Comparison of ENCODE assay signal across 9 cellular contexts in the genomic region with DNA sequence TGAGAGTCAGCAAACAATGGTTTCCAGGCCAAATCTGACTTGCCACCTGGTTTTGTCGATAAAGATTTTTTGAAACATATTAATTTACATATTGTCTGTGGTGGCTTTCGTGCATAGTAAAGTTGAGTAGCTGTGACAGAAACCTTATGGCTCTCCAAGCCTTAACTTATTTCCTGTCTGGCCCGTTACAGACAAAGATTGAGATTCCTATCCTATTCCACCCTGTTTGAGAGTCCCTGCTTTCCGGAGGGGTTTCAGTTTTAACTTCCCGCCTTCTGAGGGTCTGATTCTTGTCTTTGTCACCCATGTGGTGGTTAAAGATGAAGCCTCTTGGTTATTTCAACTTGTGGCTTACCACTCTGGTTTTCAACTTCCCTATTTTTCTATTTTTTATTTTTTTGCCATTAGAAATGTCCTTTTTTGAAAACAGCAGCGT. TPM values are rescaled to one million over a fixed set of nuclear protein-coding genes. Genes with fewer than 3 reads are reported as not detected.
DNase-seq lines count a peak whose midpoint lies in the region; ATAC-seq and TF ChIP-seq lines count a peak whose summit lies in the region.
"Had no signal": no experiment of that assay in that cellular context is flagged by ENCODE, and none has a peak within 500 bp of the region (broad histone marks: within the 10 kb centered on the region; RNA-seq: fewer than 3 reads in every experiment).

No MANE protein-coding gene starts in this region.

- CTCF ChIA-PET in PC-3 (lab: Charles Lee): no interaction called here

- H3K4me3 ChIP-seq in esophagus squamous epithelium: no peak overlapping the region
- H3K4me3 ChIP-seq in PC-3 (ENCODE audit: low read length): no peak overlapping the region

- ATAC-seq in GM18508 (IDR thresholded peaks at IDR 0.05; ENCODE audit: insufficient read depth, unreplicated experiment) (peak; percentile 35), HG02571 (IDR thresholded peaks at IDR 0.05; ENCODE audit: unreplicated experiment) (peak; percentile 39), PC-3 (no peak)

- H3K9ac ChIP-seq in PC-3 (ENCODE audit: low read length): no peak overlapping the region
- H3K9ac ChIP-seq: KMS-11 had no signal

- DNase-seq in NAMALWA (ENCODE audit: low spot score) (peak; percentile 66), esophagus squamous epithelium (lab: John Stamatoyannopoulos, UW) (no peak), GM03348 (ENCODE audit: low spot score) (no peak), PC-3 (no peak), NCI-H2029 treated with DMSO at 0.1 percent for 48 hours (lab: John Stamatoyannopoulos, UW) (no peak), caudate nucleus (lab: John Stamatoyannopoulos, UW) (no peak)

- H3K4me1 ChIP-seq in esophagus squamous epithelium: peaks cover 33 to 74% (median 39%) of the 10 kb centered on the region in 3 donors
- peaks cover 20% of the 10 kb centered on the region for H3K4me1 ChIP-seq in PC-3 (ENCODE audit: insufficient read depth, low read length)

- POLR2A ChIA-PET in PC-3 (lab: Charles Lee; ENCODE audit: unreplicated experiment): no interaction called here

- H3K27ac ChIP-seq in esophagus squamous epithelium (peak overlapping the region; percentile 56 to 74 (median 68)), PC-3 (ENCODE audit: low read length) (no peak overlapping the region), caudate nucleus (ENCODE audit: low read depth, low read length) (no peak overlapping the region)
- H3K27ac ChIP-seq: KMS-11 had no signal

- no TSS peak for BruUV-seq in PC-3 (replicated peaks; lab: Mats Ljungman, UMichigan)

- no peak overlapping the region for H3K4me2 ChIP-seq in PC-3 (ENCODE audit: low read length)
- H3K4me2 ChIP-seq: KMS-11 had no signal

- intact Hi-C loops in esophagus squamous epithelium (cut with DNase I) (no loop called here), PC-3 (cut with micrococcal nuclease) (no loop called here)

- H4K20me1 ChIP-seq in PC-3 (ENCODE audit: low read length): peaks cover 4% of the 10 kb centered on the region

- H3F3A ChIP-seq in PC-3 (ENCODE audit: low read length, unreplicated experiment): no peaks in the 10 kb centered on the region

- H3K9me3 ChIP-seq in esophagus squamous epithelium: no peaks in the 10 kb centered on the region
- no peaks in the 10 kb centered on the region for H3K9me3 ChIP-seq in PC-3 (ENCODE audit: low read length)

- no peaks in the 10 kb centered on the region for H3K9me2 ChIP-seq in PC-3 (replicated peaks; ENCODE audit: low read length)

- WGBS in esophagus squamous epithelium, 2 donors: 53 to 55% methylated on average over 6 of the region's 6 CpGs

- H3K27me3 ChIP-seq in esophagus squamous epithelium (no peaks in the 10 kb centered on the region), PC-3 (ENCODE audit: low read length) (no peaks in the 10 kb centered on the region)

- peaks cover 0 to 45% (median 0%) of the 10 kb centered on the region in 3 donors for H3K36me3 ChIP-seq in esophagus squamous epithelium
- H3K36me3 ChIP-seq in PC-3 (ENCODE audit: low read depth, low read length): peaks cover 14% of the 10 kb centered on the region

- H2AFZ ChIP-seq in PC-3 (ENCODE audit: low read length): no peak overlapping the region

- peaks cover 83% of the 10 kb centered on the region for H3K79me2 ChIP-seq in PC-3 (ENCODE audit: low read length)

- TF ChIP-seq CTCF in esophagus squamous epithelium (IDR thresholded peaks at IDR 0.05) (no peak), PC-3 (conservative IDR thresholded peaks at IDR 0.05; ENCODE audit: low read depth, low read length) (no peak)

- no peak for TF ChIP-seq POLR2A in esophagus squamous epithelium (IDR thresholded peaks at IDR 0.05)

RNA-seq across cellular contexts. Expression of a gene that starts 11.4 kb away (rescaled TPM):
- 10 to 100 TPM; 23.9 to 38.6 (median 34.5) TPM for total RNA-seq in esophagus squamous epithelium
- 22.4 and 26.7 TPM in 2 replicates for total RNA-seq in PC-3 (2014; rRNA removed)

Comparison
In these comparisons a context has a peak if more than half of its experiments do, and no peak if none do; other contexts are left out.
1. H3K27ac ChIP-seq: peak in esophagus squamous epithelium (4 of 4); none in PC-3 (single experiment) and caudate nucleus (single experiment).